In genomic region chr3:50606596-50606995, GRCh38 we compare ENCODE assay signal across 15 cellular contexts. TPM values are rescaled to one million over a fixed set of nuclear protein-coding genes. Genes with fewer than 3 reads are reported as not detected.
DNase-seq lines count a peak whose midpoint lies in the region; ATAC-seq and TF ChIP-seq lines count a peak whose summit lies in the region.
"Had no signal": no experiment of that assay in that cellular context is flagged by ENCODE, and none has a peak within 500 bp of the region (broad histone marks: within the 10 kb centered on the region; RNA-seq: fewer than 3 reads in every experiment).

No MANE protein-coding gene starts in this region.

- intact Hi-C loops in colonic mucosa (cut with DNase I) (no loop called here), spleen (cut with DNase I; ENCODE audit: low total_unique reads) (no loop called here)

- WGBS in spleen, 5 donors: 28 to 45% (median 37%) methylated on average over 4 to 6 of the region's 6 CpGs

- peaks cover 29% of the 10 kb centered on the region for H3K4me1 ChIP-seq in colonic mucosa
- peaks cover 38 to 100% (median 95%) of the 10 kb centered on the region in 6 donors for H3K4me1 ChIP-seq in spleen

- TF ChIP-seq CTCF in colonic mucosa (IDR thresholded peaks at IDR 0.05): no peak
- TF ChIP-seq CTCF in spleen (IDR thresholded peaks at IDR 0.05 in 8 of 11, conservative IDR thresholded peaks at IDR 0.05 in 3 of 11): no peak
- no peak for TF ChIP-seq CTCF in chondrocyte (IDR thresholded peaks at IDR 0.05)

- no peaks in the 10 kb centered on the region for H3K9me3 ChIP-seq in colonic mucosa
- no peaks in the 10 kb centered on the region for H3K9me3 ChIP-seq in spleen
- H3K9me3 ChIP-seq: esophagus muscularis mucosa, mucosa of descending colon had no signal

- ATAC-seq in GM18505 (IDR thresholded peaks at IDR 0.05; ENCODE audit: unreplicated experiment) (no peak), HG02798 (IDR thresholded peaks at IDR 0.05; ENCODE audit: poor library complexity, unreplicated experiment) (no peak)
- ATAC-seq: mucosa of descending colon had no signal

- H3K4me3 ChIP-seq in colonic mucosa (peak overlapping the region; percentile 4), spleen (peak overlapping the region in 2 of 8 donors; percentile 70 to 79)
- H3K4me3 ChIP-seq: esophagus muscularis mucosa, mucosa of descending colon had no signal

- H3K9me3 Mint-ChIP-seq in T-helper 1 cell treated with Interleukin-12 subunit alpha and Interleukin-12 subunit beta and Interleukin-4 antibody, amounts not matched to agents 30 μg/mL and 1 μg/mL, for 36 hours: no peaks in the 10 kb centered on the region
- H3K9me3 Mint-ChIP-seq in chondrocyte (ENCODE audit: low read depth): no peaks in the 10 kb centered on the region

- H3K36me3 Mint-ChIP-seq in T-helper 1 cell treated with Interleukin-12 subunit alpha and Interleukin-12 subunit beta and Interleukin-4 antibody, amounts not matched to agents 30 μg/mL and 1 μg/mL, for 36 hours (ENCODE audit: low read depth): peaks cover 92% of the 10 kb centered on the region
- H3K36me3 Mint-ChIP-seq in chondrocyte (ENCODE audit: low read depth): no peaks in the 10 kb centered on the region

- TF ChIP-seq POLR2A in spleen (IDR thresholded peaks at IDR 0.05): no peak
- no peak for TF ChIP-seq POLR2A in GM18505 (IDR thresholded peaks at IDR 0.05; ENCODE audit: borderline replicate concordance, extremely low read depth, insufficient read depth, insufficient read length)

- peak overlapping the region; percentile 99 for H3K27ac Mint-ChIP-seq in T-helper 1 cell treated with Interleukin-12 subunit alpha and Interleukin-12 subunit beta and Interleukin-4 antibody, amounts not matched to agents 30 μg/mL and 1 μg/mL, for 36 hours
- H3K27ac Mint-ChIP-seq in chondrocyte (ENCODE audit: unreplicated experiment): no peak overlapping the region

- H3K27ac ChIP-seq in colonic mucosa: peak overlapping the region; percentile 0
- H3K27ac ChIP-seq in spleen: peak overlapping the region in 6 of 8 donors; percentile 1 to 93 (median 91)

- peaks cover 14% of the 10 kb centered on the region for H3K36me3 ChIP-seq in colonic mucosa
- peaks cover 0 to 58% (median 32%) of the 10 kb centered on the region in 6 donors for H3K36me3 ChIP-seq in spleen

- peaks cover 52% of the 10 kb centered on the region for H3K4me1 Mint-ChIP-seq in T-helper 1 cell treated with Interleukin-12 subunit alpha and Interleukin-12 subunit beta and Interleukin-4 antibody, amounts not matched to agents 30 μg/mL and 1 μg/mL, for 36 hours (ENCODE audit: low read depth)
- peaks cover 23% of the 10 kb centered on the region for H3K4me1 Mint-ChIP-seq in chondrocyte (ENCODE audit: low read depth)

- DNase-seq in T-helper 1 cell: no peak
- DNase-seq in activated CD4-positive, alpha-beta T cell treated with anti-CD3 and anti-CD28 coated beads, Interleukin-2, amount 50 U/mL, for 48 hours: peak; percentile 37 to 48
- no peak for DNase-seq in colonic mucosa
- DNase-seq in spleen: no peak
- no peak for DNase-seq in chondrocyte (ENCODE audit: low spot score)
- DNase-seq: 8988T, caudate nucleus, retina, T1000, trophoblast cell had no signal

- no peaks in the 10 kb centered on the region for H3K27me3 Mint-ChIP-seq in T-helper 1 cell treated with Interleukin-12 subunit alpha and Interleukin-12 subunit beta and Interleukin-4 antibody, amounts not matched to agents 30 μg/mL and 1 μg/mL, for 36 hours (ENCODE audit: low read depth)
- H3K27me3 Mint-ChIP-seq in chondrocyte (ENCODE audit: low read depth): no peaks in the 10 kb centered on the region

- H3K27me3 ChIP-seq in colonic mucosa (no peaks in the 10 kb centered on the region), spleen (replicated peaks in 1 of 7) (no peaks in the 10 kb centered on the region)
- H3K27me3 ChIP-seq: esophagus muscularis mucosa had no signal

- H3K4me3 Mint-ChIP-seq in T-helper 1 cell treated with Interleukin-12 subunit alpha and Interleukin-12 subunit beta and Interleukin-4 antibody, amounts not matched to agents 30 μg/mL and 1 μg/mL, for 36 hours: peak overlapping the region; percentile 98
- H3K4me3 Mint-ChIP-seq in chondrocyte (ENCODE audit: unreplicated experiment): no peak overlapping the region

- no peak overlapping the region for H3K9ac ChIP-seq in colonic mucosa (ENCODE audit: low read depth in 2 of 2, low read length in 2 of 2)

RNA-seq across cellular contexts. Expression of gene CISH, which starts 5.0 kb away (rescaled TPM):
- total RNA-seq in colonic mucosa (10 to 100 TPM; 17.1 to 19.6 TPM), spleen (10 to 100 TPM in 5 of 7 donors, 1 to 10 TPM in 2; 8.7 to 23.6 (median 14.0) TPM), chondrocyte (0.85 to 1.8 TPM (median 1.8 TPM) in 3 replicates)
- 1 to 10 TPM; 2.9 to 7.4 (median 6.7) TPM for polyA plus RNA-seq in spleen

RNA-seq across cellular contexts. Expression of gene MAPKAPK3, which starts 10.4 kb away (rescaled TPM):
- total RNA-seq in colonic mucosa (10 to 100 TPM; 27.3 to 45.1 TPM), spleen (10 to 100 TPM; 34.7 to 55.0 (median 44.9) TPM), chondrocyte (13.6 to 21.2 TPM (median 20.9 TPM) in 3 replicates)
- 10 to 100 TPM; 18.0 to 34.8 (median 18.9) TPM for polyA plus RNA-seq in spleen

RNA-seq across cellular contexts. Expression of gene HEMK1, which starts 37.3 kb away (rescaled TPM):
- total RNA-seq in colonic mucosa: 10 to 100 TPM; 23.0 to 28.5 TPM
- 10 to 100 TPM in 6 of 7 donors, 1 to 10 TPM in 1; 7.6 to 22.5 (median 18.9) TPM for total RNA-seq in spleen
- polyA plus RNA-seq in spleen: 10 to 100 TPM; 25.1 to 45.2 (median 41.1) TPM
- 15.1 to 20.1 TPM (median 15.2 TPM) in 3 replicates for total RNA-seq in chondrocyte

RNA-seq across cellular contexts. Expression of gene C3orf18, which starts 39.0 kb away (rescaled TPM):
- total RNA-seq in colonic mucosa (1 to 10 TPM; 2.4 to 2.9 TPM), spleen (10 to 100 TPM in 1 of 7 donors, 1 to 10 TPM in 6; 3.2 to 12.2 (median 5.8) TPM), chondrocyte (3.2 to 5.8 TPM (median 4.4 TPM) in 3 replicates)
- 1 to 10 TPM; 2.3 to 4.6 (median 3.5) TPM for polyA plus RNA-seq in spleen

Comparison
In these comparisons a context has a peak if more than half of its experiments do, and no peak if none do; other contexts are left out.
1. DNase-seq: peak in activated CD4-positive, alpha-beta T cell treated with anti-CD3 and anti-CD28 coated beads, Interleukin-2, amount 50 U/mL, for 48 hours (2 of 2); none in T-helper 1 cell (0 of 5), colonic mucosa (single experiment), spleen (single experiment) and chondrocyte (single experiment).